15 cellular contexts compared by ENCODE assay signal in genomic region chr19:48487544-48487943, GRCh38. TPM values are rescaled to one million over a fixed set of nuclear protein-coding genes. Genes with fewer than 3 reads are reported as not detected.
DNase-seq lines count a peak whose midpoint lies in the region; ATAC-seq and TF ChIP-seq lines count a peak whose summit lies in the region.
"Had no signal": no experiment of that assay in that cellular context is flagged by ENCODE, and none has a peak within 500 bp of the region (broad histone marks: within the 10 kb centered on the region; RNA-seq: fewer than 3 reads in every experiment).

No MANE protein-coding gene starts in this region.

- H3K36me3 ChIP-seq in heart left ventricle, result no peaks in the 10 kb centered on the region
- H3K36me3 ChIP-seq in breast epithelium, result no peaks in the 10 kb centered on the region
- H3K36me3 ChIP-seq in muscle layer of duodenum (ENCODE audit: control insufficient read depth in 1 of 2, insufficient read depth in 2 of 2, low read length in 2 of 2), result no peaks in the 10 kb centered on the region
- H3K36me3 ChIP-seq in thyroid gland, result no peaks in the 10 kb centered on the region
- H3K36me3 ChIP-seq: ovary had no signal

- no peak for TF ChIP-seq POLR2A in heart left ventricle (IDR thresholded peaks at IDR 0.05)
- TF ChIP-seq POLR2A in breast epithelium (IDR thresholded peaks at IDR 0.05), result no peak
- TF ChIP-seq POLR2A in thyroid gland (IDR thresholded peaks at IDR 0.05), result no peak

- H3K27me3 ChIP-seq in heart left ventricle (peaks cover 0 to 15% (median 0%) of the 10 kb centered on the region in 9 donors), breast epithelium (no peaks in the 10 kb centered on the region), muscle layer of duodenum (ENCODE audit: low read depth, low read length) (peaks cover 5% of the 10 kb centered on the region), thyroid gland (no peaks in the 10 kb centered on the region)
- H3K27me3 ChIP-seq: ovary had no signal

- no peak overlapping the region for H3K4me3 Mint-ChIP-seq in activated T-helper 1 cell treated with anti-CD3 and anti-CD28 coated beads, Interleukin-12 subunit alpha, Interleukin-12 subunit beta, Interleukin-2, Interleukin-4 antibody, amounts not matched to agents 30 ng/mL and 10 ng/mL and 1 ng/mL, durations not matched to agents 14 hours and 24 hours and 36 hours
- H3K4me3 Mint-ChIP-seq: activated naive CD8-positive, alpha-beta T cell; mesothelial cell of epicardium had no signal

- peaks cover 9% of the 10 kb centered on the region for H3K27me3 Mint-ChIP-seq in activated T-helper 1 cell treated with anti-CD3 and anti-CD28 coated beads, Interleukin-12 subunit alpha, Interleukin-12 subunit beta, Interleukin-2, Interleukin-4 antibody, amounts not matched to agents 30 ng/mL and 10 ng/mL and 1 ng/mL, durations not matched to agents 14 hours and 24 hours and 36 hours (ENCODE audit: insufficient read depth)
- H3K27me3 Mint-ChIP-seq: activated naive CD8-positive, alpha-beta T cell had no signal

- intact Hi-C loops in heart left ventricle (cut with DNase I) (no loop called here), left cardiac atrium (cut with DNase I) (loop anchor here (5.0 kb wide), 2 partner anchors 95 to 100 kb away; no protein-coding TSS in a partner anchor), breast epithelium (cut with DNase I; ENCODE audit: low total_unique reads) (no loop called here), thyroid gland (cut with DNase I) (no loop called here)
- intact Hi-C loops in activated T-helper 1 cell treated with anti-CD3 and anti-CD28 coated beads, Interleukin-12 subunit alpha, Interleukin-12 subunit beta, Interleukin-2, Interleukin-4 antibody, amounts not matched to agents 30 ng/mL and 10 ng/mL and 1 ng/mL, durations not matched to agents 14 hours and 24 hours and 36 hours (cut with micrococcal nuclease), result no loop called here

- no peaks in the 10 kb centered on the region for H3K9me3 Mint-ChIP-seq in activated naive CD4-positive, alpha-beta T cell treated with anti-CD3 and anti-CD28 coated beads, Interleukin-2, amount 50 U/mL, for 72 hours
- no peaks in the 10 kb centered on the region for H3K9me3 Mint-ChIP-seq in activated T-helper 1 cell treated with anti-CD3 and anti-CD28 coated beads, Interleukin-12 subunit alpha, Interleukin-12 subunit beta, Interleukin-2, Interleukin-4 antibody, amounts not matched to agents 30 ng/mL and 10 ng/mL and 1 ng/mL, durations not matched to agents 14 hours and 24 hours and 36 hours
- H3K9me3 Mint-ChIP-seq: CD4-positive, CD25-positive, alpha-beta regulatory T cell; mesothelial cell of epicardium had no signal

- WGBS in heart left ventricle, 4 donors, result 70 to 85% (median 84%) methylated on average over 6 of the region's 6 CpGs
- WGBS in thyroid gland, 2 donors, result 77 to 91% methylated on average over 6 of the region's 6 CpGs

- peaks cover 0 to 35% (median 8%) of the 10 kb centered on the region in 12 donors for H3K4me1 ChIP-seq in heart left ventricle
- H3K4me1 ChIP-seq in breast epithelium, result peaks cover 3 to 5% of the 10 kb centered on the region in 2 donors
- H3K4me1 ChIP-seq in muscle layer of duodenum (ENCODE audit: control insufficient read depth in 1 of 2, insufficient read depth in 2 of 2, low read length in 2 of 2), result peaks cover 4 to 8% of the 10 kb centered on the region in 2 donors
- H3K4me1 ChIP-seq in thyroid gland, result peaks cover 20 to 36% of the 10 kb centered on the region in 2 donors

- H3K4me3 ChIP-seq in heart left ventricle (no peak overlapping the region), breast epithelium (peak overlapping the region in 1 of 3 donors; percentile 20), muscle layer of duodenum (ENCODE audit: low read depth in 1 of 2, low read length in 2 of 2) (no peak overlapping the region), thyroid gland (replicated peaks in 1 of 3) (no peak overlapping the region)
- H3K4me3 ChIP-seq: ovary had no signal

- peaks cover 0 to 8% of the 10 kb centered on the region in 2 donors for H3K36me3 Mint-ChIP-seq in activated naive CD4-positive, alpha-beta T cell treated with anti-CD3 and anti-CD28 coated beads, Interleukin-2, amount 50 U/mL, for 72 hours
- no peaks in the 10 kb centered on the region for H3K36me3 Mint-ChIP-seq in activated T-helper 1 cell treated with anti-CD3 and anti-CD28 coated beads, Interleukin-12 subunit alpha, Interleukin-12 subunit beta, Interleukin-2, Interleukin-4 antibody, amounts not matched to agents 30 ng/mL and 10 ng/mL and 1 ng/mL, durations not matched to agents 14 hours and 24 hours and 36 hours (ENCODE audit: low read depth)

- H3K9me3 ChIP-seq in heart left ventricle, result no peaks in the 10 kb centered on the region
- H3K9me3 ChIP-seq in breast epithelium, result no peaks in the 10 kb centered on the region
- no peaks in the 10 kb centered on the region for H3K9me3 ChIP-seq in muscle layer of duodenum (ENCODE audit: control insufficient read depth in 1 of 2, low read length in 2 of 2)
- no peaks in the 10 kb centered on the region for H3K9me3 ChIP-seq in thyroid gland
- H3K9me3 ChIP-seq: ovary had no signal

- H3K27ac Mint-ChIP-seq in activated naive CD4-positive, alpha-beta T cell treated with anti-CD3 and anti-CD28 coated beads, Interleukin-2, amount 50 U/mL, for 72 hours, result no peak overlapping the region
- no peak overlapping the region for H3K27ac Mint-ChIP-seq in activated T-helper 1 cell treated with anti-CD3 and anti-CD28 coated beads, Interleukin-12 subunit alpha, Interleukin-12 subunit beta, Interleukin-2, Interleukin-4 antibody, amounts not matched to agents 30 ng/mL and 10 ng/mL and 1 ng/mL, durations not matched to agents 14 hours and 24 hours and 36 hours
- H3K27ac Mint-ChIP-seq: activated naive CD8-positive, alpha-beta T cell had no signal

- TF ChIP-seq CTCF in heart left ventricle (IDR thresholded peaks at IDR 0.05) (no peak), breast epithelium (IDR thresholded peaks at IDR 0.05) (no peak), thyroid gland (IDR thresholded peaks at IDR 0.05) (no peak), GM10266 (IDR thresholded peaks at IDR 0.05; ENCODE audit: control insufficient read depth, insufficient read depth, low read depth, missing control alignments) (no peak)

- DNase-seq in heart left ventricle (no peak), left cardiac atrium (no peak), breast epithelium (ENCODE audit: low spot score in 2 of 2) (no peak), thyroid gland (no peak), GM10266 (ENCODE audit: extremely low spot score) (no peak)
- DNase-seq in activated naive CD4-positive, alpha-beta T cell treated with anti-CD3 and anti-CD28 coated beads, Interleukin-2, amount 50 U/mL, for 72 hours (ENCODE audit: low spot score in 2 of 2), result no peak
- no peak for DNase-seq in activated T-helper 1 cell treated with anti-CD3 and anti-CD28 coated beads, Interleukin-12 subunit alpha, Interleukin-12 subunit beta, Interleukin-2, Interleukin-4 antibody, amounts not matched to agents 30 ng/mL and 10 ng/mL and 1 ng/mL, durations not matched to agents 14 hours and 24 hours and 36 hours (ENCODE audit: low spot score)
- DNase-seq: activated CD4-positive, alpha-beta T cell treated with anti-CD3 and anti-CD28 coated beads, Interleukin-2, amount 50 U/mL, for 1 hour; CD4-positive, CD25-positive, alpha-beta regulatory T cell; effector CD4-positive, alpha-beta T cell; NCI-H1694 treated with DMSO at 0.1 percent for 48 hours; ovary had no signal

- H3K27ac ChIP-seq in heart left ventricle (peak overlapping the region in 10 of 12 donors; percentile 7 to 90 (median 68)), breast epithelium (peak overlapping the region; percentile 90 to 95), muscle layer of duodenum (ENCODE audit: low read length) (peak overlapping the region; percentile 45), thyroid gland (peak overlapping the region; percentile 52 to 80 (median 61))
- H3K27ac ChIP-seq: ovary had no signal

- ATAC-seq in heart left ventricle (no peak), left cardiac atrium (no peak)
- ATAC-seq in activated naive CD4-positive, alpha-beta T cell treated with anti-CD3 and anti-CD28 coated beads, Interleukin-2, amount 50 U/mL, for 72 hours, result no peak

- H3K4me1 Mint-ChIP-seq in activated T-helper 1 cell treated with anti-CD3 and anti-CD28 coated beads, Interleukin-12 subunit alpha, Interleukin-12 subunit beta, Interleukin-2, Interleukin-4 antibody, amounts not matched to agents 30 ng/mL and 10 ng/mL and 1 ng/mL, durations not matched to agents 14 hours and 24 hours and 36 hours (ENCODE audit: low read depth), result peaks cover 17% of the 10 kb centered on the region

RNA-seq across cellular contexts. Expression of gene CYTH2, which starts 18.4 kb away (rescaled TPM):
- total RNA-seq in heart left ventricle (10 to 100 TPM; 12.3 to 47.3 (median 31.0) TPM), left cardiac atrium (10 to 100 TPM; 29.0 to 32.5 TPM), breast epithelium (10 to 100 TPM; 42.2 to 74.7 (median 70.4) TPM), thyroid gland (100 to 1,000 TPM in 2 of 4 donors, 10 to 100 TPM in 2; 91.6 to 232 (median 139) TPM)
- 10 to 100 TPM; 21.0 to 55.3 TPM for polyA plus RNA-seq in heart left ventricle
- 10 to 100 TPM; 32.4 to 64.1 TPM for total RNA-seq in activated naive CD4-positive, alpha-beta T cell treated with anti-CD3 and anti-CD28 coated beads, Interleukin-2, amount 50 U/mL, for 72 hours
- total RNA-seq in activated T-helper 1 cell treated with anti-CD3 and anti-CD28 coated beads, Interleukin-12 subunit alpha, Interleukin-12 subunit beta, Interleukin-2, Interleukin-4 antibody, amounts not matched to agents 30 ng/mL and 10 ng/mL and 1 ng/mL, durations not matched to agents 14 hours and 24 hours and 36 hours, result 35.9 and 37.1 TPM in 2 replicates

RNA-seq across cellular contexts. Expression of gene LMTK3, which starts 24.1 kb away (rescaled TPM):
- total RNA-seq in heart left ventricle (1 to 10 TPM in 6 of 9 donors, under 1 TPM in 3; 0.50 to 1.9 (median 1.4) TPM), left cardiac atrium (1 to 10 TPM; 2.0 to 2.9 TPM), breast epithelium (1 to 10 TPM in 2 of 3 donors, not detected in 1; 1.3 to 2.9 TPM), thyroid gland (1 to 10 TPM; 3.0 to 7.1 (median 4.6) TPM)
- polyA plus RNA-seq in heart left ventricle, result under 1 TPM; 0.19 to 0.99 TPM
- total RNA-seq in activated naive CD4-positive, alpha-beta T cell treated with anti-CD3 and anti-CD28 coated beads, Interleukin-2, amount 50 U/mL, for 72 hours, result 1 to 10 TPM; 2.9 to 9.5 TPM
- total RNA-seq in activated T-helper 1 cell treated with anti-CD3 and anti-CD28 coated beads, Interleukin-12 subunit alpha, Interleukin-12 subunit beta, Interleukin-2, Interleukin-4 antibody, amounts not matched to agents 30 ng/mL and 10 ng/mL and 1 ng/mL, durations not matched to agents 14 hours and 24 hours and 36 hours, result 2.0 and 3.1 TPM in 2 replicates
- polyA plus RNA-seq: CD4-positive, CD25-positive, alpha-beta regulatory T cell had no signal

RNA-seq across cellular contexts. Expression of gene KCNJ14, which starts 32.2 kb away (rescaled TPM):
- total RNA-seq in heart left ventricle (1 to 10 TPM in 1 of 9 donors, under 1 TPM in 8; 0.20 to 2.0 (median 0.40) TPM), left cardiac atrium (under 1 TPM; 0.27 to 0.60 TPM), breast epithelium (1 to 10 TPM in 2 of 3 donors, under 1 TPM in 1; 0.80 to 1.6 (median 1.0) TPM), thyroid gland (1 to 10 TPM; 1.2 to 1.9 (median 1.4) TPM)
- under 1 TPM; 0.23 to 0.83 TPM for polyA plus RNA-seq in heart left ventricle
- 1 to 10 TPM; 2.1 to 2.3 TPM for total RNA-seq in activated naive CD4-positive, alpha-beta T cell treated with anti-CD3 and anti-CD28 coated beads, Interleukin-2, amount 50 U/mL, for 72 hours
- total RNA-seq in activated T-helper 1 cell treated with anti-CD3 and anti-CD28 coated beads, Interleukin-12 subunit alpha, Interleukin-12 subunit beta, Interleukin-2, Interleukin-4 antibody, amounts not matched to agents 30 ng/mL and 10 ng/mL and 1 ng/mL, durations not matched to agents 14 hours and 24 hours and 36 hours, result 2.2 and 2.4 TPM in 2 replicates

RNA-seq across cellular contexts. Expression of gene GRWD1, which starts 41.8 kb away (rescaled TPM):
- total RNA-seq in heart left ventricle, result 10 to 100 TPM; 13.9 to 24.7 (median 19.0) TPM
- polyA plus RNA-seq in heart left ventricle, result 10 to 100 TPM in 1 of 2 donors, 1 to 10 TPM in 1; 5.1 to 35.4 TPM
- 10 to 100 TPM; 18.1 to 24.9 TPM for total RNA-seq in left cardiac atrium
- 10 to 100 TPM; 25.0 to 35.4 (median 30.1) TPM for total RNA-seq in breast epithelium
- total RNA-seq in thyroid gland, result 10 to 100 TPM; 22.4 to 40.5 (median 29.1) TPM
- 10 to 100 TPM; 32.8 to 46.3 TPM for total RNA-seq in activated naive CD4-positive, alpha-beta T cell treated with anti-CD3 and anti-CD28 coated beads, Interleukin-2, amount 50 U/mL, for 72 hours
- total RNA-seq in activated T-helper 1 cell treated with anti-CD3 and anti-CD28 coated beads, Interleukin-12 subunit alpha, Interleukin-12 subunit beta, Interleukin-2, Interleukin-4 antibody, amounts not matched to agents 30 ng/mL and 10 ng/mL and 1 ng/mL, durations not matched to agents 14 hours and 24 hours and 36 hours, result 96.0 and 100 TPM in 2 replicates

Comparison
In these comparisons a context has a peak if more than half of its experiments do, and no peak if none do; other contexts are left out.
1. intact Hi-C loops: an anchor here in left cardiac atrium (5.0 kb wide); none called in heart left ventricle, breast epithelium, thyroid gland and activated T-helper 1 cell treated with anti-CD3 and anti-CD28 coated beads, Interleukin-12 subunit alpha, Interleukin-12 subunit beta, Interleukin-2, Interleukin-4 antibody, amounts not matched to agents 30 ng/mL and 10 ng/mL and 1 ng/mL, durations not matched to agents 14 hours and 24 hours and 36 hours.